Comparison of ENCODE assay signal across 8 cellular contexts in the genomic region with DNA sequence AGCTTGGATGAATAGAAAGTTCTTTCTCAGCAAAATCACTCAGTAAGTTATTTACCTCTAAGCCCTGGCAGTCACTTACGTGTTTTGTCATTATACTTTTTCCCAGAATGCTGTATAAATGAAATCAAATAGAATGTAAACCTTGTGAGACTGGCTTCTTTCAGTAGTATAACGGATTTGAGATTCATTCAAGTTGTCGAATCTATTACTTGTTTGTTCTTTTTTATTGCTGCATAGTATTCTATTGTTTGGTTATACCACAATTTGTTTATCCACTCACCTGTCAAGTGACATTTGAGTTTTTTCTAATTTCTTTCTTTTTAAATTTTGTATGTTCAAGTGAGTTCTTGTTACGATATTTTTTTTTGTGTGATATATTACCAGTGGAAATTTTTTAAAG.
"Had no signal": no experiment of that assay in that cellular context is flagged by ENCODE, and none has a peak within 500 bp of the region (broad histone marks: within the 10 kb centered on the region; RNA-seq: fewer than 3 reads in every experiment).

No MANE protein-coding gene starts in this region.

- H3K36me3 ChIP-seq: HAP-1 had no signal

- H3K9me3 ChIP-seq: HAP-1 had no signal

- DNase-seq: GM23248, GOT3, H7, HCEC 1CT, HFFc6 had no signal

- H2AFZ ChIP-seq: GM23248, GM23338 had no signal

- ATAC-seq: GM23338 had no signal

- H3K4me1 ChIP-seq: HAP-1 had no signal

- FAIRE-seq: H54 had no signal

- H3K27ac ChIP-seq: GM23248 had no signal

- H3K4me3 ChIP-seq: GM23248, GM23338, HAP-1 had no signal

- H3K4me2 ChIP-seq: GM23338 had no signal

- H3K9ac ChIP-seq: GM23248 had no signal
